Comparison of ENCODE assay signal across 11 cellular contexts in the genomic region with DNA sequence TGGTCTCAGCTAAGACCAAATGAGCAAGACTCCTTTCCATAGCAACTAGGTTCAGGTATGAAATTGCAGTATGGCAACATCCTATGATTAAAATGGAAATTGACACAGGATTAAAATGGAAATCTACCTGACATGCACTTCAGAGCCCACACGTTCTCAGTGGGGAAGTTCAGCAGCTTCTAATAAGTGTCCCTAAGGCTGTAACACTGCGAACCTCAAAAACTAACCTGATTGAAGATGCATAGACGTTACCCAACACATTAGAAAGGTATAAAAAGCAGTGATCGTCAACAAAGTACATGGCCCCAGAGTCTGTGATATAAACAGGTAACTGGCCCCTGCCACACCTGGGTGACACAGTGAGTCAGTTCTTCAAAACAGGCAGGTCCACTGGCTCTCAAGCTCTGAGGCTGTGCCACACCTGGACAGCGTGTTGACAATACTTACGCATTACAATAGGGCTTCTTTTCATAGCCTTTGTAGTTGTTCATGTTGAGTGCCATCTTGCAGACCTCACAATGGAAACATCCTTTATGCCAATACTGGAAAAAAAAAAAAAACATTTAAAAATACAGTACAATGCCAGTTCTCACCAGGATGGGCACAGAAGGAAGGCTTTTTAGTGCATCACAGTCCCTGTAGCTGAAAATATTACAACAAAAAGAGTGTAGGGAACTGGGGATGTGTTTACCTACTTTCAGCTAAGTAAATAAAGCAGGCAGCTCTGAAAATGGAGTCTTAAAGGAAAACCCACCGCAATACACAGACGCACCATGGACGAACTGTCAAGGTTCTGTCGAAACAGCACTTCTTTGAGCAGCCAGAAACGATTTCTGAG.
A peak's percentile ranks its signal among the peaks of the same experiment; 100 is the strongest.
DNase-seq lines count a peak whose midpoint lies in the region; ATAC-seq and TF ChIP-seq lines count a peak whose summit lies in the region.
"Had no signal": no experiment of that assay in that cellular context is flagged by ENCODE, and none has a peak within 500 bp of the region (broad histone marks: within the 10 kb centered on the region; RNA-seq: fewer than 3 reads in every experiment).

No MANE protein-coding gene starts in this region.

- H3K9me3 ChIP-seq in iPS-20b (ENCODE audit: insufficient read depth, low read depth, low read length) (no peaks in the 10 kb centered on the region), suprapubic skin (no peaks in the 10 kb centered on the region), gastrocnemius medialis (no peaks in the 10 kb centered on the region)

- H3K4me3 Mint-ChIP-seq in T-helper 2 cell treated with Interferon-gamma antibody and Interleukin-4, amounts not matched to agents 5 μg/mL and 100 μg/mL, for 36 hours = no peak overlapping the region

- H3K4me3 ChIP-seq in iPS-20b (ENCODE audit: low read length) (peak overlapping the region; percentile 71), suprapubic skin (peak overlapping the region; percentile 81), gastrocnemius medialis (peak overlapping the region in 1 of 4 donors; percentile 53)

- H3K9me3 Mint-ChIP-seq in T-helper 2 cell treated with Interferon-gamma antibody and Interleukin-4, amounts not matched to agents 5 μg/mL and 100 μg/mL, for 36 hours = no peaks in the 10 kb centered on the region

- peaks cover 50% of the 10 kb centered on the region for H3K27me3 Mint-ChIP-seq in T-helper 2 cell treated with Interferon-gamma antibody and Interleukin-4, amounts not matched to agents 5 μg/mL and 100 μg/mL, for 36 hours (ENCODE audit: low read depth)

- peak overlapping the region; percentile 73 for H3K27ac ChIP-seq in angular gyrus (ENCODE audit: low read depth, low read length)
- no peak overlapping the region for H3K27ac ChIP-seq in iPS-20b (ENCODE audit: low read length)
- peak overlapping the region; percentile 93 for H3K27ac ChIP-seq in suprapubic skin
- no peak overlapping the region for H3K27ac ChIP-seq in gastrocnemius medialis
- H3K27ac ChIP-seq: SJSA1 had no signal

- H3K27me3 ChIP-seq in iPS-20b (ENCODE audit: insufficient read depth, low read length) (peaks cover 47% of the 10 kb centered on the region), suprapubic skin (peaks cover 14% of the 10 kb centered on the region), gastrocnemius medialis (peaks cover 20 to 27% (median 23%) of the 10 kb centered on the region in 3 donors)

- no peaks in the 10 kb centered on the region for H3K36me3 Mint-ChIP-seq in T-helper 2 cell treated with Interferon-gamma antibody and Interleukin-4, amounts not matched to agents 5 μg/mL and 100 μg/mL, for 36 hours (ENCODE audit: low read depth)

- no peak overlapping the region for H3K9ac ChIP-seq in iPS-20b (ENCODE audit: low read depth, low read length)

- in situ Hi-C loops in gastrocnemius medialis (cut with MboI; ENCODE audit: low sequenced_read_pairs in 4 of 4) = no loop called here

- H3K27ac Mint-ChIP-seq in T-helper 2 cell treated with Interferon-gamma antibody and Interleukin-4, amounts not matched to agents 5 μg/mL and 100 μg/mL, for 36 hours = no peak overlapping the region

- ATAC-seq in gastrocnemius medialis (no peak), GM21390 (IDR thresholded peaks at IDR 0.05; ENCODE audit: unreplicated experiment) (no peak)

- 67% methylated on average over 11 of the region's 11 CpGs for WGBS in suprapubic skin

- TF ChIP-seq EP300 in suprapubic skin (IDR thresholded peaks at IDR 0.05) = no peak

- intact Hi-C loops in gastrocnemius medialis (cut with DNase I; ENCODE audit: low total_unique reads) = no loop called here

- TF ChIP-seq CTCF in suprapubic skin (IDR thresholded peaks at IDR 0.05) (no peak), gastrocnemius medialis (IDR thresholded peaks at IDR 0.05 in 4 of 5, conservative IDR thresholded peaks at IDR 0.05 in 1 of 5) (no peak)

- H3K36me3 ChIP-seq in iPS-20b (ENCODE audit: insufficient read depth, low read depth, low read length) (no peaks in the 10 kb centered on the region), suprapubic skin (no peaks in the 10 kb centered on the region), gastrocnemius medialis (no peaks in the 10 kb centered on the region)
- H3K36me3 ChIP-seq: SJSA1 had no signal

- H3K4me1 ChIP-seq in iPS-20b (ENCODE audit: insufficient read depth, low read length) (peaks cover 18% of the 10 kb centered on the region; the same call in 1 of the 2 replicates), suprapubic skin (peaks cover 32% of the 10 kb centered on the region), gastrocnemius medialis (peaks cover 4 to 14% of the 10 kb centered on the region in 2 donors)

- peaks cover 3% of the 10 kb centered on the region for H3K4me1 Mint-ChIP-seq in T-helper 2 cell treated with Interferon-gamma antibody and Interleukin-4, amounts not matched to agents 5 μg/mL and 100 μg/mL, for 36 hours (ENCODE audit: low read depth)

- DNase-seq in NCI-H2107 treated with DMSO at 0.1 percent for 48 hours (lab: John Stamatoyannopoulos, UW; ENCODE audit: unreplicated experiment) = peak; percentile 57
- no peak for DNase-seq in NCI-H2107 (lab: John Stamatoyannopoulos, UW)
- no peak for DNase-seq in suprapubic skin (ENCODE audit: low spot score in 2 of 2)
- DNase-seq in gastrocnemius medialis = no peak
- no peak for DNase-seq in T-helper 2 cell treated with Interferon-gamma antibody and Interleukin-4, amounts not matched to agents 5 μg/mL and 100 μg/mL, for 36 hours (ENCODE audit: low spot score)
- DNase-seq: activated T-cell treated with anti-CD3 and anti-CD28 coated beads, Interleukin-2, amount 50 U/mL, for 1 hour; small intestine had no signal

- TF ChIP-seq POLR2A in suprapubic skin (IDR thresholded peaks at IDR 0.05) = no peak
- no peak for TF ChIP-seq POLR2A in gastrocnemius medialis (IDR thresholded peaks at IDR 0.05)

Comparison
In these comparisons a context has a peak if more than half of its experiments do, and no peak if none do; other contexts are left out.
1. H3K27ac ChIP-seq: peak in angular gyrus (single experiment) and suprapubic skin (single experiment); none in iPS-20b (single experiment) and gastrocnemius medialis (0 of 4).